Comparison of ENCODE assay signal across 3 cellular contexts in genomic region chr12:39555-40265, GRCh38. TPM values are rescaled to one million over a fixed set of nuclear protein-coding genes. Genes with fewer than 3 reads are reported as not detected.
"Had no signal": no experiment of that assay in that cellular context is flagged by ENCODE, and none has a peak within 500 bp of the region (broad histone marks: within the 10 kb centered on the region; RNA-seq: fewer than 3 reads in every experiment).

No MANE protein-coding gene starts in this region.

RNA-seq across cellular contexts. Expression of gene IQSEC3, which starts 26.9 kb away (rescaled TPM):
- total RNA-seq: activated B cell treated with CpG ODN at 0.5 μM for 24 hours; activated CD4-positive, alpha-beta T cell treated with anti-CD3 and anti-CD28 coated beads, Interleukin-2, amount 10 ng/mL, durations not matched to agents 7 days and 5 days; bronchial epithelial cell had no signal
